Comparison of ENCODE assay signal across 1 cellular context in the genomic region with DNA sequence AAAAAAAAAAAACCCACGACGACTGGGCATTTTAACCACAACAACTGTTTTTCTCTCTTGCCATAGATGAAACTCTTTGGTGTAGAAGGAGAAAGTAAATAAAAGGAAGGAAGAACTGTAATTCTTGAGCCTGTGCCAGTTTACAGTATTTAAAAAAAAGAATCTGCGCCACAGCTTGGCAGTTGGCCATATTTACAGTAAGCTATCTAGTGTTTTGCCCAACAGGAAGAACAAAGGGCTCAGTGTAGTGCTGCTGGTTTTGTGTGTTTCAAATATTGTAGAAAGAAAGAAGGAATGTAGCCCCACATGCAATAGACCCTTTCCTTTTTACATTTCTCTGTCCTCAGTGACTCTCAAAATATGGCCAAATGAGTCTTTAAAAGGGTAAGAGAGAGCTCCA.
A peak's percentile ranks its signal among the peaks of the same experiment; 100 is the strongest.
TF ChIP-seq lines count a peak whose summit lies in the region.

No MANE protein-coding gene starts in this region.

TF ChIP-seq in HepG2, 621 proteins besides CTCF, POLR2A, EP300 and RAD21 (continued from another document and continues in another):
- TF ChIP-seq, protein P1, sequence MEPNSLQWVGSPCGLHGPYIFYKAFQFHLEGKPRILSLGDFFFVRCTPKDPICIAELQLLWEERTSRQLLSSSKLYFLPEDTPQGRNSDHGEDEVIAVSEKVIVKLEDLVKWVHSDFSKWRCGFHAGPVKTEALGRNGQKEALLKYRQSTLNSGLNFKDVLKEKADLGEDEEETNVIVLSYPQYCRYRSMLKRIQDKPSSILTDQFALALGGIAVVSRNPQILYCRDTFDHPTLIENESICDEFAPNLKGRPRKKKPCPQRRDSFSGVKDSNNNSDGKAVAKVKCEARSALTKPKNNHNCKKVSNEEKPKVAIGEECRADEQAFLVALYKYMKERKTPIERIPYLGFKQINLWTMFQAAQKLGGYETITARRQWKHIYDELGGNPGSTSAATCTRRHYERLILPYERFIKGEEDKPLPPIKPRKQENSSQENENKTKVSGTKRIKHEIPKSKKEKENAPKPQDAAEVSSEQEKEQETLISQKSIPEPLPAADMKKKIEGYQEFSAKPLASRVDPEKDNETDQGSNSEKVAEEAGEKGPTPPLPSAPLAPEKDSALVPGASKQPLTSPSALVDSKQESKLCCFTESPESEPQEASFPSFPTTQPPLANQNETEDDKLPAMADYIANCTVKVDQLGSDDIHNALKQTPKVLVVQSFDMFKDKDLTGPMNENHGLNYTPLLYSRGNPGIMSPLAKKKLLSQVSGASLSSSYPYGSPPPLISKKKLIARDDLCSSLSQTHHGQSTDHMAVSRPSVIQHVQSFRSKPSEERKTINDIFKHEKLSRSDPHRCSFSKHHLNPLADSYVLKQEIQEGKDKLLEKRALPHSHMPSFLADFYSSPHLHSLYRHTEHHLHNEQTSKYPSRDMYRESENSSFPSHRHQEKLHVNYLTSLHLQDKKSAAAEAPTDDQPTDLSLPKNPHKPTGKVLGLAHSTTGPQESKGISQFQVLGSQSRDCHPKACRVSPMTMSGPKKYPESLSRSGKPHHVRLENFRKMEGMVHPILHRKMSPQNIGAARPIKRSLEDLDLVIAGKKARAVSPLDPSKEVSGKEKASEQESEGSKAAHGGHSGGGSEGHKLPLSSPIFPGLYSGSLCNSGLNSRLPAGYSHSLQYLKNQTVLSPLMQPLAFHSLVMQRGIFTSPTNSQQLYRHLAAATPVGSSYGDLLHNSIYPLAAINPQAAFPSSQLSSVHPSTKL (CRISPR knock-in tag; IDR thresholded peaks at IDR 0.05), result peak; percentile 93
- TF ChIP-seq, protein P2, sequence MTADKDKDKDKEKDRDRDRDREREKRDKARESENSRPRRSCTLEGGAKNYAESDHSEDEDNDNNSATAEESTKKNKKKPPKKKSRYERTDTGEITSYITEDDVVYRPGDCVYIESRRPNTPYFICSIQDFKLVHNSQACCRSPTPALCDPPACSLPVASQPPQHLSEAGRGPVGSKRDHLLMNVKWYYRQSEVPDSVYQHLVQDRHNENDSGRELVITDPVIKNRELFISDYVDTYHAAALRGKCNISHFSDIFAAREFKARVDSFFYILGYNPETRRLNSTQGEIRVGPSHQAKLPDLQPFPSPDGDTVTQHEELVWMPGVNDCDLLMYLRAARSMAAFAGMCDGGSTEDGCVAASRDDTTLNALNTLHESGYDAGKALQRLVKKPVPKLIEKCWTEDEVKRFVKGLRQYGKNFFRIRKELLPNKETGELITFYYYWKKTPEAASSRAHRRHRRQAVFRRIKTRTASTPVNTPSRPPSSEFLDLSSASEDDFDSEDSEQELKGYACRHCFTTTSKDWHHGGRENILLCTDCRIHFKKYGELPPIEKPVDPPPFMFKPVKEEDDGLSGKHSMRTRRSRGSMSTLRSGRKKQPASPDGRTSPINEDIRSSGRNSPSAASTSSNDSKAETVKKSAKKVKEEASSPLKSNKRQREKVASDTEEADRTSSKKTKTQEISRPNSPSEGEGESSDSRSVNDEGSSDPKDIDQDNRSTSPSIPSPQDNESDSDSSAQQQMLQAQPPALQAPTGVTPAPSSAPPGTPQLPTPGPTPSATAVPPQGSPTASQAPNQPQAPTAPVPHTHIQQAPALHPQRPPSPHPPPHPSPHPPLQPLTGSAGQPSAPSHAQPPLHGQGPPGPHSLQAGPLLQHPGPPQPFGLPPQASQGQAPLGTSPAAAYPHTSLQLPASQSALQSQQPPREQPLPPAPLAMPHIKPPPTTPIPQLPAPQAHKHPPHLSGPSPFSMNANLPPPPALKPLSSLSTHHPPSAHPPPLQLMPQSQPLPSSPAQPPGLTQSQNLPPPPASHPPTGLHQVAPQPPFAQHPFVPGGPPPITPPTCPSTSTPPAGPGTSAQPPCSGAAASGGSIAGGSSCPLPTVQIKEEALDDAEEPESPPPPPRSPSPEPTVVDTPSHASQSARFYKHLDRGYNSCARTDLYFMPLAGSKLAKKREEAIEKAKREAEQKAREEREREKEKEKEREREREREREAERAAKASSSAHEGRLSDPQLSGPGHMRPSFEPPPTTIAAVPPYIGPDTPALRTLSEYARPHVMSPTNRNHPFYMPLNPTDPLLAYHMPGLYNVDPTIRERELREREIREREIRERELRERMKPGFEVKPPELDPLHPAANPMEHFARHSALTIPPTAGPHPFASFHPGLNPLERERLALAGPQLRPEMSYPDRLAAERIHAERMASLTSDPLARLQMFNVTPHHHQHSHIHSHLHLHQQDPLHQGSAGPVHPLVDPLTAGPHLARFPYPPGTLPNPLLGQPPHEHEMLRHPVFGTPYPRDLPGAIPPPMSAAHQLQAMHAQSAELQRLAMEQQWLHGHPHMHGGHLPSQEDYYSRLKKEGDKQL (CRISPR knock-in tag; IDR thresholded peaks at IDR 0.05; ENCODE audit: low read depth), result 0 out of 2 replicates have a peak, but pooled peaks have one; percentile 27
- TF ChIP-seq NONO (IDR thresholded peaks at IDR 0.05), result no peak
- no peak for TF ChIP-seq NONO (CRISPR knock-in tag; conservative IDR thresholded peaks at IDR 0.05)
- no peak for TF ChIP-seq HNRNPK (IDR thresholded peaks at IDR 0.05; ENCODE audit: low read depth, low read length, poor library complexity, severe bottlenecking)
- TF ChIP-seq ZNF564 (CRISPR knock-in tag; IDR thresholded peaks at IDR 0.05), result 0 out of 2 replicates have a peak, but pooled peaks have one; percentile 34
- peak; percentile 66; the same call in 1 of the 2 replicates for TF ChIP-seq FOXO1 (CRISPR knock-in tag; IDR thresholded peaks at IDR 0.05)
- TF ChIP-seq SNRNP70 (IDR thresholded peaks at IDR 0.05; ENCODE audit: low read depth, low read length), result no peak
- TF ChIP-seq ZNF615 (CRISPR knock-in tag; IDR thresholded peaks at IDR 0.05; ENCODE audit: borderline replicate concordance), result no peak
- no peak for TF ChIP-seq NFYC (CRISPR knock-in tag; IDR thresholded peaks at IDR 0.05)
- no peak for TF ChIP-seq EEA1 (CRISPR knock-in tag; IDR thresholded peaks at IDR 0.05; ENCODE audit: borderline replicate concordance)
- TF ChIP-seq, protein P3, sequence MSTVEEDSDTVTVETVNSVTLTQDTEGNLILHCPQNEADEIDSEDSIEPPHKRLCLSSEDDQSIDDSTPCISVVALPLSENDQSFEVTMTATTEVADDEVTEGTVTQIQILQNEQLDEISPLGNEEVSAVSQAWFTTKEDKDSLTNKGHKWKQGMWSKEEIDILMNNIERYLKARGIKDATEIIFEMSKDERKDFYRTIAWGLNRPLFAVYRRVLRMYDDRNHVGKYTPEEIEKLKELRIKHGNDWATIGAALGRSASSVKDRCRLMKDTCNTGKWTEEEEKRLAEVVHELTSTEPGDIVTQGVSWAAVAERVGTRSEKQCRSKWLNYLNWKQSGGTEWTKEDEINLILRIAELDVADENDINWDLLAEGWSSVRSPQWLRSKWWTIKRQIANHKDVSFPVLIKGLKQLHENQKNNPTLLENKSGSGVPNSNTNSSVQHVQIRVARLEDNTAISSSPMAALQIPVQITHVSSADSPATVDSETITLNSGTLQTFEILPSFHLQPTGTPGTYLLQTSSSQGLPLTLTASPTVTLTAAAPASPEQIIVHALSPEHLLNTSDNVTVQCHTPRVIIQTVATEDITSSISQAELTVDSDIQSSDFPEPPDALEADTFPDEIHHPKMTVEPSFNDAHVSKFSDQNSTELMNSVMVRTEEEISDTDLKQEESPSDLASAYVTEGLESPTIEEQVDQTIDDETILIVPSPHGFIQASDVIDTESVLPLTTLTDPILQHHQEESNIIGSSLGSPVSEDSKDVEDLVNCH (CRISPR knock-in tag; IDR thresholded peaks at IDR 0.05), result no peak
- TF ChIP-seq, protein P4, sequence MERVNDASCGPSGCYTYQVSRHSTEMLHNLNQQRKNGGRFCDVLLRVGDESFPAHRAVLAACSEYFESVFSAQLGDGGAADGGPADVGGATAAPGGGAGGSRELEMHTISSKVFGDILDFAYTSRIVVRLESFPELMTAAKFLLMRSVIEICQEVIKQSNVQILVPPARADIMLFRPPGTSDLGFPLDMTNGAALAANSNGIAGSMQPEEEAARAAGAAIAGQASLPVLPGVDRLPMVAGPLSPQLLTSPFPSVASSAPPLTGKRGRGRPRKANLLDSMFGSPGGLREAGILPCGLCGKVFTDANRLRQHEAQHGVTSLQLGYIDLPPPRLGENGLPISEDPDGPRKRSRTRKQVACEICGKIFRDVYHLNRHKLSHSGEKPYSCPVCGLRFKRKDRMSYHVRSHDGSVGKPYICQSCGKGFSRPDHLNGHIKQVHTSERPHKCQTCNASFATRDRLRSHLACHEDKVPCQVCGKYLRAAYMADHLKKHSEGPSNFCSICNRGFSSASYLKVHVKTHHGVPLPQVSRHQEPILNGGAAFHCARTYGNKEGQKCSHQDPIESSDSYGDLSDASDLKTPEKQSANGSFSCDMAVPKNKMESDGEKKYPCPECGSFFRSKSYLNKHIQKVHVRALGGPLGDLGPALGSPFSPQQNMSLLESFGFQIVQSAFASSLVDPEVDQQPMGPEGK (CRISPR knock-in tag; IDR thresholded peaks at IDR 0.05), result peak; percentile 30; the same call in 1 of the 2 replicates
- TF ChIP-seq, protein P5, sequence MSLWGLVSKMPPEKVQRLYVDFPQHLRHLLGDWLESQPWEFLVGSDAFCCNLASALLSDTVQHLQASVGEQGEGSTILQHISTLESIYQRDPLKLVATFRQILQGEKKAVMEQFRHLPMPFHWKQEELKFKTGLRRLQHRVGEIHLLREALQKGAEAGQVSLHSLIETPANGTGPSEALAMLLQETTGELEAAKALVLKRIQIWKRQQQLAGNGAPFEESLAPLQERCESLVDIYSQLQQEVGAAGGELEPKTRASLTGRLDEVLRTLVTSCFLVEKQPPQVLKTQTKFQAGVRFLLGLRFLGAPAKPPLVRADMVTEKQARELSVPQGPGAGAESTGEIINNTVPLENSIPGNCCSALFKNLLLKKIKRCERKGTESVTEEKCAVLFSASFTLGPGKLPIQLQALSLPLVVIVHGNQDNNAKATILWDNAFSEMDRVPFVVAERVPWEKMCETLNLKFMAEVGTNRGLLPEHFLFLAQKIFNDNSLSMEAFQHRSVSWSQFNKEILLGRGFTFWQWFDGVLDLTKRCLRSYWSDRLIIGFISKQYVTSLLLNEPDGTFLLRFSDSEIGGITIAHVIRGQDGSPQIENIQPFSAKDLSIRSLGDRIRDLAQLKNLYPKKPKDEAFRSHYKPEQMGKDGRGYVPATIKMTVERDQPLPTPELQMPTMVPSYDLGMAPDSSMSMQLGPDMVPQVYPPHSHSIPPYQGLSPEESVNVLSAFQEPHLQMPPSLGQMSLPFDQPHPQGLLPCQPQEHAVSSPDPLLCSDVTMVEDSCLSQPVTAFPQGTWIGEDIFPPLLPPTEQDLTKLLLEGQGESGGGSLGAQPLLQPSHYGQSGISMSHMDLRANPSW (CRISPR knock-in tag; IDR thresholded peaks at IDR 0.05; ENCODE audit: borderline replicate concordance), result no peak
- TF ChIP-seq ZNF629 (CRISPR knock-in tag; conservative IDR thresholded peaks at IDR 0.05), result no peak
- TF ChIP-seq, protein P6, sequence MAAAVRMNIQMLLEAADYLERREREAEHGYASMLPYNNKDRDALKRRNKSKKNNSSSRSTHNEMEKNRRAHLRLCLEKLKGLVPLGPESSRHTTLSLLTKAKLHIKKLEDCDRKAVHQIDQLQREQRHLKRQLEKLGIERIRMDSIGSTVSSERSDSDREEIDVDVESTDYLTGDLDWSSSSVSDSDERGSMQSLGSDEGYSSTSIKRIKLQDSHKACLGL (CRISPR knock-in tag; IDR thresholded peaks at IDR 0.05), result no peak
- no peak for TF ChIP-seq SPEN (CRISPR knock-in tag; IDR thresholded peaks at IDR 0.05; ENCODE audit: low read depth)
- peak; percentile 72 for TF ChIP-seq ISL2 (CRISPR knock-in tag; IDR thresholded peaks at IDR 0.05)
- no peak for TF ChIP-seq NFKB2 (CRISPR knock-in tag; IDR thresholded peaks at IDR 0.05; ENCODE audit: borderline replicate concordance)
- TF ChIP-seq, protein P7, sequence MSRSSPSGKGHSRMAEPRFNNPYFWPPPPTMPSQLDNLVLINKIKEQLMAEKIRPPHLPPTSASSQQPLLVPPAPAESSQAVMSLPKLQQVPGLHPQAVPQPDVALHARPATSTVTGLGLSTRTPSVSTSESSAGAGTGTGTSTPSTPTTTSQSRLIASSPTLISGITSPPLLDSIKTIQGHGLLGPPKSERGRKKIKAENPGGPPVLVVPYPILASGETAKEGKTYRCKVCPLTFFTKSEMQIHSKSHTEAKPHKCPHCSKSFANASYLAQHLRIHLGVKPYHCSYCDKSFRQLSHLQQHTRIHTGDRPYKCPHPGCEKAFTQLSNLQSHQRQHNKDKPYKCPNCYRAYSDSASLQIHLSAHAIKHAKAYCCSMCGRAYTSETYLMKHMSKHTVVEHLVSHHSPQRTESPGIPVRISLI (CRISPR knock-in tag; IDR thresholded peaks at IDR 0.05; ENCODE audit: borderline replicate concordance), result peak; percentile 94
- no peak for TF ChIP-seq NR2F1 (CRISPR knock-in tag; IDR thresholded peaks at IDR 0.05)
- TF ChIP-seq HHEX (CRISPR knock-in tag; IDR thresholded peaks at IDR 0.05), result no peak
- TF ChIP-seq, protein P8, sequence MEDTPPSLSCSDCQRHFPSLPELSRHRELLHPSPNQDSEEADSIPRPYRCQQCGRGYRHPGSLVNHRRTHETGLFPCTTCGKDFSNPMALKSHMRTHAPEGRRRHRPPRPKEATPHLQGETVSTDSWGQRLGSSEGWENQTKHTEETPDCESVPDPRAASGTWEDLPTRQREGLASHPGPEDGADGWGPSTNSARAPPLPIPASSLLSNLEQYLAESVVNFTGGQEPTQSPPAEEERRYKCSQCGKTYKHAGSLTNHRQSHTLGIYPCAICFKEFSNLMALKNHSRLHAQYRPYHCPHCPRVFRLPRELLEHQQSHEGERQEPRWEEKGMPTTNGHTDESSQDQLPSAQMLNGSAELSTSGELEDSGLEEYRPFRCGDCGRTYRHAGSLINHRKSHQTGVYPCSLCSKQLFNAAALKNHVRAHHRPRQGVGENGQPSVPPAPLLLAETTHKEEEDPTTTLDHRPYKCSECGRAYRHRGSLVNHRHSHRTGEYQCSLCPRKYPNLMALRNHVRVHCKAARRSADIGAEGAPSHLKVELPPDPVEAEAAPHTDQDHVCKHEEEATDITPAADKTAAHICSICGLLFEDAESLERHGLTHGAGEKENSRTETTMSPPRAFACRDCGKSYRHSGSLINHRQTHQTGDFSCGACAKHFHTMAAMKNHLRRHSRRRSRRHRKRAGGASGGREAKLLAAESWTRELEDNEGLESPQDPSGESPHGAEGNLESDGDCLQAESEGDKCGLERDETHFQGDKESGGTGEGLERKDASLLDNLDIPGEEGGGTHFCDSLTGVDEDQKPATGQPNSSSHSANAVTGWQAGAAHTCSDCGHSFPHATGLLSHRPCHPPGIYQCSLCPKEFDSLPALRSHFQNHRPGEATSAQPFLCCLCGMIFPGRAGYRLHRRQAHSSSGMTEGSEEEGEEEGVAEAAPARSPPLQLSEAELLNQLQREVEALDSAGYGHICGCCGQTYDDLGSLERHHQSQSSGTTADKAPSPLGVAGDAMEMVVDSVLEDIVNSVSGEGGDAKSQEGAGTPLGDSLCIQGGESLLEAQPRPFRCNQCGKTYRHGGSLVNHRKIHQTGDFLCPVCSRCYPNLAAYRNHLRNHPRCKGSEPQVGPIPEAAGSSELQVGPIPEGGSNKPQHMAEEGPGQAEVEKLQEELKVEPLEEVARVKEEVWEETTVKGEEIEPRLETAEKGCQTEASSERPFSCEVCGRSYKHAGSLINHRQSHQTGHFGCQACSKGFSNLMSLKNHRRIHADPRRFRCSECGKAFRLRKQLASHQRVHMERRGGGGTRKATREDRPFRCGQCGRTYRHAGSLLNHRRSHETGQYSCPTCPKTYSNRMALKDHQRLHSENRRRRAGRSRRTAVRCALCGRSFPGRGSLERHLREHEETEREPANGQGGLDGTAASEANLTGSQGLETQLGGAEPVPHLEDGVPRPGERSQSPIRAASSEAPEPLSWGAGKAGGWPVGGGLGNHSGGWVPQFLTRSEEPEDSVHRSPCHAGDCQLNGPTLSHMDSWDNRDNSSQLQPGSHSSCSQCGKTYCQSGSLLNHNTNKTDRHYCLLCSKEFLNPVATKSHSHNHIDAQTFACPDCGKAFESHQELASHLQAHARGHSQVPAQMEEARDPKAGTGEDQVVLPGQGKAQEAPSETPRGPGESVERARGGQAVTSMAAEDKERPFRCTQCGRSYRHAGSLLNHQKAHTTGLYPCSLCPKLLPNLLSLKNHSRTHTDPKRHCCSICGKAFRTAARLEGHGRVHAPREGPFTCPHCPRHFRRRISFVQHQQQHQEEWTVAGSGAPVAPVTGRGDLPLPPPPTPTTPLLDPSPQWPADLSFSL (CRISPR knock-in tag; IDR thresholded peaks at IDR 0.05), result peak; percentile 37; the same call in 1 of the 2 replicates
- peak; percentile 81 for TF ChIP-seq HMG20A (CRISPR knock-in tag; IDR thresholded peaks at IDR 0.05; ENCODE audit: borderline replicate concordance)
- no peak for TF ChIP-seq PAX8 (CRISPR knock-in tag; IDR thresholded peaks at IDR 0.05; ENCODE audit: borderline replicate concordance)
